26 cellular contexts compared by ENCODE assay signal in the genomic region with DNA sequence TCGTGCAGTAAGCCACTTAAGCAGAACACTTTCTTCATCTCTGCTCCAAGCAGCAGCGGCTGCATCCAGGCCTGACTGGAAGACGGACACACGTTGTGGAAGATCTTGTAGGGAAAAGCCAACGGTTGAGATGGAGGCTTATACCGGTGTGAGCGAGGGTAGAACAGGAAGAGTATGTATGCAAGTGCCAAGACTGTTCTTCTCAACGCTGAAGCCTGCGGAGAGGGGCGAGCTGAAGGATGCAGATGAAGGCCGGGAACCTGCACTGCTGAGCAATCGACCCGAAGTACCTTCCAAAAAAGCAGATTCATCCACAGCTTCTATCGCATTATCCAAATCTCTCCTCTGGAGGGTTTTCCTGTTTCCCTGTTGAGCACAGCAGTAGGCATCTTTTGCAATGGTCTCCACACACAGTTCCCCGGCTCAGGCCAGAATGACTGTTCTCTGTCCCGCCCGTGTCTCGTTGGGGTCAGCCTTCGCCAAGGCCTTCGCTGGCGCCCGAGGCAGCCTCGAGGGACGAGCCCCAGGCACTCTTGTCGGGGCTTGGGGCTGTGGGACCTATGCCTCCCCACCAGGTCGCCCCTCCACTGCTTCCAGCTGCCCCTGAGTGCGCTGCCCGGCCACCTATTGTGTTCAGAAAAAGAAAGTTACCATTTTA. TPM values are rescaled to one million over a fixed set of nuclear protein-coding genes. Genes with fewer than 3 reads are reported as not detected.
DNase-seq lines count a peak whose midpoint lies in the region; ATAC-seq and TF ChIP-seq lines count a peak whose summit lies in the region.
"Had no signal": no experiment of that assay in that cellular context is flagged by ENCODE, and none has a peak within 500 bp of the region (broad histone marks: within the 10 kb centered on the region; RNA-seq: fewer than 3 reads in every experiment).

No MANE protein-coding gene starts in this region.

- H3K27ac ChIP-seq in HUES6 (ENCODE audit: low read depth, low read length) (no peak overlapping the region), neural progenitor cell (no peak overlapping the region)
- H3K27ac ChIP-seq: colonic mucosa, right lobe of liver, thyroid gland had no signal

- H3K36me3 Mint-ChIP-seq in neural progenitor cell = no peaks in the 10 kb centered on the region
- H3K36me3 Mint-ChIP-seq: activated CD8-positive, alpha-beta memory T cell treated with anti-CD3 and anti-CD28 coated beads, Interleukin-2, amount 10 ng/mL, durations not matched to agents 7 days and 5 days; activated naive CD8-positive, alpha-beta T cell treated with anti-CD3 and anti-CD28 coated beads, Interleukin-2, amount 10 ng/mL, durations not matched to agents 7 days and 5 days had no signal

- H2AFZ ChIP-seq in neural progenitor cell (replicated peaks) = peak overlapping the region; percentile 98

- H3K27me3 ChIP-seq in HUES6 (ENCODE audit: control insufficient read depth, insufficient read depth, low read length) = peaks cover 6% of the 10 kb centered on the region; the same call in 1 of the 2 replicates
- H3K27me3 ChIP-seq in iPS-15b (ENCODE audit: control insufficient read depth, insufficient read depth, low read length) = peaks cover 17% of the 10 kb centered on the region
- peaks cover 8% of the 10 kb centered on the region for H3K27me3 ChIP-seq in neural progenitor cell
- H3K27me3 ChIP-seq: BE2C, colonic mucosa, right lobe of liver, thyroid gland had no signal

- H3K4me3 ChIP-seq in HUES6 (ENCODE audit: low read depth, low read length) (peak overlapping the region; percentile 41; the same call in 1 of the 2 replicates), iPS-15b (ENCODE audit: low read depth, low read length) (peak overlapping the region; percentile 51), neural progenitor cell (no peak overlapping the region)
- H3K4me3 ChIP-seq: colonic mucosa, right lobe of liver, thyroid gland had no signal

- H3K4me2 ChIP-seq in neural progenitor cell = peak overlapping the region; percentile 70
- H3K4me2 ChIP-seq: SK-N-SH had no signal

- H3K4me3 Mint-ChIP-seq in neural progenitor cell = no peak overlapping the region
- H3K4me3 Mint-ChIP-seq: activated CD8-positive, alpha-beta memory T cell treated with anti-CD3 and anti-CD28 coated beads, Interleukin-2, amount 10 ng/mL, durations not matched to agents 7 days and 5 days; activated naive CD8-positive, alpha-beta T cell treated with anti-CD3 and anti-CD28 coated beads, Interleukin-2, amount 10 ng/mL, durations not matched to agents 7 days and 5 days; activated T-cell treated with anti-CD3 and anti-CD28 coated beads, Interleukin-2, amount 50 U/mL, for 4 hours; neural crest cell had no signal

- DNase-seq in ELF-1 (ENCODE audit: low read depth, low spot score) (peak; percentile 45), neural progenitor cell (ENCODE audit: low spot score) (peak; percentile 18), NCI-H748 treated with DMSO at 0.1 percent for 48 hours (lab: John Stamatoyannopoulos, UW) (no peak), 8988T (no peak)
- DNase-seq: activated CD8-positive, alpha-beta memory T cell treated with anti-CD3 and anti-CD28 coated beads, Interleukin-2, amount 10 ng/mL, durations not matched to agents 7 days and 5 days; activated gamma-delta T cell treated with Interleukin-2 at 50 U/mL for 16 hours; activated naive CD8-positive, alpha-beta T cell treated with anti-CD3 and anti-CD28 coated beads, Interleukin-2, amount 10 ng/mL, durations not matched to agents 7 days and 5 days; activated T-cell treated with anti-CD3 and anti-CD28 coated beads, Interleukin-2, amount 50 U/mL, for 4 hours; aorta; BE2C; colonic mucosa; effector memory CD4-positive, alpha-beta T cell; mesenchymal stem cell; NCI-H1105; NCI-H1930; NK-92 treated with Interleukin-12 subunit alpha and Interleukin-12 subunit beta, amount 100 ng/mL, for 24 hours; PC-3; posterior cingulate gyrus; right lobe of liver; SK-N-SH; stimulated activated CD4-positive, alpha-beta T cell treated with anti-CD3 and anti-CD28 coated beads, Interleukin-4, amount 100 ng/mL, for 1 hour; thyroid gland had no signal

- H3K4me1 ChIP-seq in HUES6 (ENCODE audit: control insufficient read depth, insufficient read depth, low read length) = peaks cover 28% of the 10 kb centered on the region
- H3K4me1 ChIP-seq in iPS-15b (ENCODE audit: control insufficient read depth, insufficient read depth, low read length) = peaks cover 21% of the 10 kb centered on the region
- H3K4me1 ChIP-seq in neural progenitor cell = peaks cover 25% of the 10 kb centered on the region
- H3K4me1 ChIP-seq: BE2C, colonic mucosa had no signal

- H3K79me2 ChIP-seq in neural progenitor cell (ENCODE audit: low read depth) = no peaks in the 10 kb centered on the region

- H3F3A ChIP-seq in neural progenitor cell (ENCODE audit: low read depth) = no peaks in the 10 kb centered on the region

- no peaks in the 10 kb centered on the region for H3K9me3 Mint-ChIP-seq in neural progenitor cell
- H3K9me3 Mint-ChIP-seq: activated naive CD8-positive, alpha-beta T cell treated with anti-CD3 and anti-CD28 coated beads, Interleukin-2, amount 10 ng/mL, durations not matched to agents 7 days and 5 days; activated T-cell treated with anti-CD3 and anti-CD28 coated beads, Interleukin-2, amount 50 U/mL, for 4 hours; neural crest cell had no signal

- TF ChIP-seq CTCF in neural progenitor cell (IDR thresholded peaks at IDR 0.05) = no peak

- H3K9me3 ChIP-seq in HUES6 (ENCODE audit: control insufficient read depth, insufficient read depth, low read depth, low read length) (no peaks in the 10 kb centered on the region), iPS-15b (ENCODE audit: control insufficient read depth, insufficient read depth, low read length) (no peaks in the 10 kb centered on the region), neural progenitor cell (ENCODE audit: low read depth) (no peaks in the 10 kb centered on the region)
- H3K9me3 ChIP-seq: BE2C, colonic mucosa, right lobe of liver, SK-N-SH, thyroid gland had no signal

- no peak for ATAC-seq in HG02852 (IDR thresholded peaks at IDR 0.05; ENCODE audit: unreplicated experiment)
- ATAC-seq: activated CD8-positive, alpha-beta memory T cell treated with anti-CD3 and anti-CD28 coated beads, Interleukin-2, amount 10 ng/mL, durations not matched to agents 7 days and 5 days; activated T-cell treated with anti-CD3 and anti-CD28 coated beads, Interleukin-2, amount 50 U/mL, for 4 hours; PC-3 had no signal

- H3K27me3 Mint-ChIP-seq in neural progenitor cell (ENCODE audit: insufficient read depth, low read depth) = peaks cover 5% of the 10 kb centered on the region

- H3K27ac Mint-ChIP-seq in neural progenitor cell = peak overlapping the region; percentile 12
- H3K27ac Mint-ChIP-seq: activated CD8-positive, alpha-beta memory T cell treated with anti-CD3 and anti-CD28 coated beads, Interleukin-2, amount 10 ng/mL, durations not matched to agents 7 days and 5 days; activated naive CD8-positive, alpha-beta T cell treated with anti-CD3 and anti-CD28 coated beads, Interleukin-2, amount 10 ng/mL, durations not matched to agents 7 days and 5 days had no signal

- H3K9ac ChIP-seq in HUES6 (ENCODE audit: low read length) (no peak overlapping the region), iPS-15b (ENCODE audit: low read depth, low read length) (no peak overlapping the region), neural progenitor cell (no peak overlapping the region)
- H3K9ac ChIP-seq: SK-N-SH had no signal

- H3K36me3 ChIP-seq in HUES6 (ENCODE audit: control insufficient read depth, insufficient read depth, low read length) (no peaks in the 10 kb centered on the region), iPS-15b (ENCODE audit: control insufficient read depth, insufficient read depth, low read length) (no peaks in the 10 kb centered on the region), neural progenitor cell (no peaks in the 10 kb centered on the region)
- H3K36me3 ChIP-seq: BE2C, colonic mucosa, right lobe of liver, thyroid gland had no signal

- H3K4me1 Mint-ChIP-seq in neural progenitor cell = peaks cover 27% of the 10 kb centered on the region
- H3K4me1 Mint-ChIP-seq: activated CD8-positive, alpha-beta memory T cell treated with anti-CD3 and anti-CD28 coated beads, Interleukin-2, amount 10 ng/mL, durations not matched to agents 7 days and 5 days had no signal

- no peaks in the 10 kb centered on the region for H4K20me1 ChIP-seq in neural progenitor cell (ENCODE audit: low read depth)

RNA-seq across cellular contexts. Expression of gene DYNC1LI1, which starts 22.2 kb away (rescaled TPM):
- total RNA-seq in neural progenitor cell (ENCODE audit: low replicate concordance) = 66.4 and 103 TPM in 2 replicates

Comparison
In these comparisons a context has a peak if more than half of its experiments do, and no peak if none do; other contexts are left out.
1. DNase-seq: peak in ELF-1 (single experiment) and neural progenitor cell (single experiment); none in NCI-H748 treated with DMSO at 0.1 percent for 48 hours (single experiment) and 8988T (single experiment).